ENCODE assay signal across 1 cellular context in the genomic region with DNA sequence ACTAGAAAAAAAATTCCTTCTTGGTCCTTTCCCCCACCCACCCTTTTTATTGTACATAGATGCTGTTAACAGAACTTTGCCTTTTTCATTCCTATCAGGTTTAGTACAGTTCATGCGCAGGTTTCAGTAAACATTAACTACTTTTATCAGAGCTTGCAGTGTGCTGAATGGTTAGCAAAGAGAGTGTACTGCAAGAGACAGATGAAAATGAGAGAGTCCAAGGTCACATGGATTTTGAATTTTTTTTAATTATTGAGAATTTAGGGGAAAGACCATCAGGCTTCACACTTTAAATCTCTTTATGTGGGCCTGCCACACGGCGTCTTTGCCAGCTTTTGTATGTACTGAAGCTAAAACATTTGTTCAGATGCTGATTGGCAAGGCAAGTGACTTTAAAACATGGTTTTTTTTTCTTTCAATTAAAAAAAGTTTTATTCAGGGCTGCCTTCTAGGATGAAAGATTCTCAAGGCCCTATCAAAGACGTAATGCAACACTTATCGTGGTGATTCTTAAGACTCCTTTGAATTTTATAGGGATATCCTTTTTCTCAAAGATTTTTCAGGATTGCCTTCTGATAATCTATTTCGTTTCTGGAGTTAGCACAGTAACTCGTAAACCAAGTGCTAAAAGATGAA.
TF ChIP-seq lines count a peak whose summit lies in the region.

No MANE protein-coding gene starts in this region.

TF ChIP-seq in HepG2, 621 proteins besides CTCF, POLR2A, EP300 and RAD21 (continued from another document and continues in another):
- TF ChIP-seq ZNF24 (IDR thresholded peaks at IDR 0.05): no peak
- peak; percentile 93 for TF ChIP-seq RARA (CRISPR knock-in tag; IDR thresholded peaks at IDR 0.05)
- no peak for TF ChIP-seq CBX1 (IDR thresholded peaks at IDR 0.05; ENCODE audit: low read depth)
- no peak for TF ChIP-seq EED (CRISPR knock-in tag; IDR thresholded peaks at IDR 0.05)
- TF ChIP-seq RCOR2 (CRISPR knock-in tag; IDR thresholded peaks at IDR 0.05): peak; percentile 51; the same call in 1 of the 2 replicates
- TF ChIP-seq, protein P1, sequence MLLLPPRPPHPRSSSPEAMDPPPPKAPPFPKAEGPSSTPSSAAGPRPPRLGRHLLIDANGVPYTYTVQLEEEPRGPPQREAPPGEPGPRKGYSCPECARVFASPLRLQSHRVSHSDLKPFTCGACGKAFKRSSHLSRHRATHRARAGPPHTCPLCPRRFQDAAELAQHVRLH (CRISPR knock-in tag; IDR thresholded peaks at IDR 0.05; ENCODE audit: borderline replicate concordance, low read depth): no peak
- TF ChIP-seq, protein P2, sequence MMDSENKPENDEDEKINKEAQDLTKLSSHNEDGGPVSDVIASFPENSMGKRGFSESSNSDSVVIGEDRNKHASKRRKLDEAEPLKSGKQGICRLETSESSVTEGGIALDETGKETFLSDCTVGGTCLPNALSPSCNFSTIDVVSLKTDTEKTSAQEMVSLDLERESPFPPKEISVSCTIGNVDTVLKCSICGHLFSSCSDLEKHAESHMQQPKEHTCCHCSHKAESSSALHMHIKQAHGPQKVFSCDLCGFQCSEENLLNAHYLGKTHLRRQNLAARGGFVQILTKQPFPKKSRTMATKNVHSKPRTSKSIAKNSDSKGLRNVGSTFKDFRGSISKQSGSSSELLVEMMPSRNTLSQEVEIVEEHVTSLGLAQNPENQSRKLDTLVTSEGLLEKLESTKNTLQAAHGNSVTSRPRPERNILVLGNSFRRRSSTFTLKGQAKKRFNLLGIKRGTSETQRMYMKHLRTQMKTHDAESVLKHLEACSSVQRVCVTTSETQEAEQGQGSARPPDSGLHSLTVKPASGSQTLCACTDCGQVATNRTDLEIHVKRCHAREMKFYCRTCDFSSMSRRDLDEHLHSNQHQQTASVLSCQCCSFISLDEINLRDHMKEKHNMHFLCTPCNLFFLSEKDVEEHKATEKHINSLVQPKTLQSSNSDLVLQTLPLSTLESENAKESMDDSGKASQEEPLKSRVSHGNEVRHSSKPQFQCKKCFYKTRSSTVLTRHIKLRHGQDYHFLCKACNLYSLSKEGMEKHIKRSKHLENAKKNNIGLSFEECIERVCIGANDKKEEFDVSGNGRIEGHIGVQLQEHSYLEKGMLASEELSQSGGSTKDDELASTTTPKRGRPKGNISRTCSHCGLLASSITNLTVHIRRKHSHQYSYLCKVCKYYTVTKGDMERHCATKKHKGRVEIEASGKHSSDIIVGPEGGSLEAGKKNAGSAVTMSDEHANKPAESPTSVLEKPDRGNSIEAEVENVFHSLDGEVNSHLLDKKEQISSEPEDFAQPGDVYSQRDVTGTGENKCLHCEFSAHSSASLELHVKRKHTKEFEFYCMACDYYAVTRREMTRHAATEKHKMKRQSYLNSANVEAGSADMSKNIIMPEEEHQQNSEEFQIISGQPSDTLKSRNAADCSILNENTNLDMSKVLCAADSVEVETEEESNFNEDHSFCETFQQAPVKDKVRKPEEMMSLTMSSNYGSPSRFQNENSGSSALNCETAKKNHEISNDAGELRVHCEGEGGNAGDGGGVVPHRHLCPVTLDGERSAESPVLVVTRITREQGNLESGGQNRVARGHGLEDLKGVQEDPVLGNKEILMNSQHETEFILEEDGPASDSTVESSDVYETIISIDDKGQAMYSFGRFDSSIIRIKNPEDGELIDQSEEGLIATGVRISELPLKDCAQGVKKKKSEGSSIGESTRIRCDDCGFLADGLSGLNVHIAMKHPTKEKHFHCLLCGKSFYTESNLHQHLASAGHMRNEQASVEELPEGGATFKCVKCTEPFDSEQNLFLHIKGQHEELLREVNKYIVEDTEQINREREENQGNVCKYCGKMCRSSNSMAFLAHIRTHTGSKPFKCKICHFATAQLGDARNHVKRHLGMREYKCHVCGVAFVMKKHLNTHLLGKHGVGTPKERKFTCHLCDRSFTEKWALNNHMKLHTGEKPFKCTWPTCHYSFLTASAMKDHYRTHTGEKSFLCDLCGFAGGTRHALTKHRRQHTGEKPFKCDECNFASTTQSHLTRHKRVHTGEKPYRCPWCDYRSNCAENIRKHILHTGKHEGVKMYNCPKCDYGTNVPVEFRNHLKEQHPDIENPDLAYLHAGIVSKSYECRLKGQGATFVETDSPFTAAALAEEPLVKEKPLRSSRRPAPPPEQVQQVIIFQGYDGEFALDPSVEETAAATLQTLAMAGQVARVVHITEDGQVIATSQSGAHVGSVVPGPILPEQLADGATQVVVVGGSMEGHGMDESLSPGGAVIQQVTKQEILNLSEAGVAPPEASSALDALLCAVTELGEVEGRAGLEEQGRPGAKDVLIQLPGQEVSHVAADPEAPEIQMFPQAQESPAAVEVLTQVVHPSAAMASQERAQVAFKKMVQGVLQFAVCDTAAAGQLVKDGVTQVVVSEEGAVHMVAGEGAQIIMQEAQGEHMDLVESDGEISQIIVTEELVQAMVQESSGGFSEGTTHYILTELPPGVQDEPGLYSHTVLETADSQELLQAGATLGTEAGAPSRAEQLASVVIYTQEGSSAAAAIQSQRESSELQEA (CRISPR knock-in tag; IDR thresholded peaks at IDR 0.05; ENCODE audit: not compliant biosample characterization): no peak
- no peak for TF ChIP-seq ZNF3 (CRISPR knock-in tag; IDR thresholded peaks at IDR 0.05)
- TF ChIP-seq, protein P3, sequence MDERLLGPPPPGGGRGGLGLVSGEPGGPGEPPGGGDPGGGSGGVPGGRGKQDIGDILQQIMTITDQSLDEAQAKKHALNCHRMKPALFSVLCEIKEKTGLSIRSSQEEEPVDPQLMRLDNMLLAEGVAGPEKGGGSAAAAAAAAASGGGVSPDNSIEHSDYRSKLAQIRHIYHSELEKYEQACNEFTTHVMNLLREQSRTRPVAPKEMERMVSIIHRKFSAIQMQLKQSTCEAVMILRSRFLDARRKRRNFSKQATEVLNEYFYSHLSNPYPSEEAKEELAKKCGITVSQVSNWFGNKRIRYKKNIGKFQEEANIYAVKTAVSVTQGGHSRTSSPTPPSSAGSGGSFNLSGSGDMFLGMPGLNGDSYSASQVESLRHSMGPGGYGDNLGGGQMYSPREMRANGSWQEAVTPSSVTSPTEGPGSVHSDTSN (CRISPR knock-in tag; IDR thresholded peaks at IDR 0.05): no peak
- TF ChIP-seq SALL2 (CRISPR knock-in tag; IDR thresholded peaks at IDR 0.05): no peak
- TF ChIP-seq SATB2 (CRISPR knock-in tag; IDR thresholded peaks at IDR 0.05): no peak
- TF ChIP-seq MED13 (CRISPR knock-in tag; IDR thresholded peaks at IDR 0.05): no peak
- no peak for TF ChIP-seq ZBTB1 (CRISPR knock-in tag; IDR thresholded peaks at IDR 0.05; ENCODE audit: borderline replicate concordance)
- peak; percentile 14; the same call in 1 of the 2 replicates for TF ChIP-seq TBX2 (CRISPR knock-in tag; IDR thresholded peaks at IDR 0.05; ENCODE audit: borderline replicate concordance)
- TF ChIP-seq TSC22D2 (CRISPR knock-in tag; IDR thresholded peaks at IDR 0.05; ENCODE audit: borderline replicate concordance): no peak
- TF ChIP-seq STAT5B (CRISPR knock-in tag; IDR thresholded peaks at IDR 0.05): no peak
- TF ChIP-seq, protein P4, sequence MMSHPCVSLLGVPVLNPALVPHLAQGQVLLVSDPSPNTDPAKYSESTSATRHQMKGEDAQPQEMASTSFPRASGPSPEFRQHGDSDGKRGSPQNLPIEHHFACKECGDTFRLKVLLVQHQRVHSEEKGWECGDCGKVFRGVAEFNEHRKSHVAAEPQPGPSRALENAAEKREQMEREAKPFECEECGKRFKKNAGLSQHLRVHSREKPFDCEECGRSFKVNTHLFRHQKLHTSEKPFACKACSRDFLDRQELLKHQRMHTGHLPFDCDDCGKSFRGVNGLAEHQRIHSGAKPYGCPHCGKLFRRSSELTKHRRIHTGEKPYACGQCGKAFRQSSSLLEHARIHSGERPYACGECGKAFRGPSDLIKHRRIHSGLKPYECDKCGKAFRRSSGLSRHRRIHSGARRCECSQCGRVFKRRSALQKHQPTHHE (CRISPR knock-in tag; IDR thresholded peaks at IDR 0.05; ENCODE audit: borderline replicate concordance): no peak
- TF ChIP-seq ADNP (CRISPR knock-in tag; IDR thresholded peaks at IDR 0.05): no peak
- TF ChIP-seq, protein P5, sequence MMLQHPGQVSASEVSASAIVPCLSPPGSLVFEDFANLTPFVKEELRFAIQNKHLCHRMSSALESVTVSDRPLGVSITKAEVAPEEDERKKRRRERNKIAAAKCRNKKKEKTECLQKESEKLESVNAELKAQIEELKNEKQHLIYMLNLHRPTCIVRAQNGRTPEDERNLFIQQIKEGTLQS (CRISPR knock-in tag; IDR thresholded peaks at IDR 0.05): no peak
- no peak for TF ChIP-seq ZFP1 (CRISPR knock-in tag; IDR thresholded peaks at IDR 0.05)
- TF ChIP-seq FOXM1 (CRISPR knock-in tag; IDR thresholded peaks at IDR 0.05): no peak
- 0 out of 2 replicates have a peak, but pooled peaks have one; percentile 10 for TF ChIP-seq ZNF33A (CRISPR knock-in tag; IDR thresholded peaks at IDR 0.05; ENCODE audit: borderline replicate concordance)
- no peak for TF ChIP-seq ZNF598 (CRISPR knock-in tag; IDR thresholded peaks at IDR 0.05; ENCODE audit: borderline replicate concordance)
- TF ChIP-seq HIVEP1 (CRISPR knock-in tag; IDR thresholded peaks at IDR 0.05): no peak
- TF ChIP-seq, protein P6, sequence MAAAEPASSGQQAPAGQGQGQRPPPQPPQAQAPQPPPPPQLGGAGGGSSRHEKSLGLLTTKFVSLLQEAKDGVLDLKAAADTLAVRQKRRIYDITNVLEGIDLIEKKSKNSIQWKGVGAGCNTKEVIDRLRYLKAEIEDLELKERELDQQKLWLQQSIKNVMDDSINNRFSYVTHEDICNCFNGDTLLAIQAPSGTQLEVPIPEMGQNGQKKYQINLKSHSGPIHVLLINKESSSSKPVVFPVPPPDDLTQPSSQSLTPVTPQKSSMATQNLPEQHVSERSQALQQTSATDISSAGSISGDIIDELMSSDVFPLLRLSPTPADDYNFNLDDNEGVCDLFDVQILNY (CRISPR knock-in tag; conservative IDR thresholded peaks at IDR 0.05): no peak
- TF ChIP-seq BCL6 (CRISPR knock-in tag; IDR thresholded peaks at IDR 0.05): peak; percentile 46; the same call in 1 of the 2 replicates
- TF ChIP-seq, protein P7, sequence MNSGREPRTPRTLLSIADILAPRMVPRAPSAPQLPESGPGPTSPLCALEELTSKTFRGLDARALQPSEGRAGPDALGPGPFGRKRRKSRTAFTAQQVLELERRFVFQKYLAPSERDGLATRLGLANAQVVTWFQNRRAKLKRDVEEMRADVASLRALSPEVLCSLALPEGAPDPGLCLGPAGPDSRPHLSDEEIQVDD (CRISPR knock-in tag; IDR thresholded peaks at IDR 0.05; ENCODE audit: borderline replicate concordance): no peak
- TF ChIP-seq STAG1 (CRISPR knock-in tag; IDR thresholded peaks at IDR 0.05): no peak
- no peak for TF ChIP-seq ZNF629 (CRISPR knock-in tag; conservative IDR thresholded peaks at IDR 0.05)
- TF ChIP-seq TGIF2 (CRISPR knock-in tag; IDR thresholded peaks at IDR 0.05): no peak
- no peak for TF ChIP-seq PCBP1 (IDR thresholded peaks at IDR 0.05; ENCODE audit: borderline replicate concordance, low read depth, low read length)
- TF ChIP-seq ZNF264 (CRISPR knock-in tag; IDR thresholded peaks at IDR 0.05): no peak; the same call in 1 of the 2 replicates
- TF ChIP-seq MAFK (conservative IDR thresholded peaks at IDR 0.05 in 1 of 2, IDR thresholded peaks at IDR 0.05 in 1 of 2; ENCODE audit: low read length in 2 of 2): no peak
- TF ChIP-seq, protein P8, sequence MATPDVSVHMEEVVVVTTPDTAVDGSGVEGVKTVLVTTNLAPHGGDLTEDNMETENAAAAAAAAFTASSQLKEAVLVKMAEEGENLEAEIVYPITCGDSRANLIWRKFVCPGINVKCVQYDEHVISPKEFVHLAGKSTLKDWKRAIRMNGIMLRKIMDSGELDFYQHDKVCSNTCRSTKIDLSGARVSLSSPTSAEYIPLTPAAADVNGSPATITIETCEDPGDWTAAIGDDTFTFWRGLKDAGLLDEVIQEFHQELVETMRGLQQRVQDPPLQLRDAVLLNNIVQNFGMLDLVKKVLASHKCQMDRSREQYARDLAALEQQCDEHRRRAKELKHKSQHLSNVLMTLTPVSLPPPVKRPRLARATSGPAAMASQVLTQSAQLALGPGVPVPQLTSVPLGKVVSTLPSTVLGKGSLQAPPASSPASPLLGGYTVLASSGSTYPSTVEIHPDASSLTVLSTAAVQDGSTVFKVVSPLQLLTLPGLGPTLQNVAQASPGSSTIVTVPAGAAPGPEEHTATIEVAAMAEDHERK (CRISPR knock-in tag; IDR thresholded peaks at IDR 0.05; ENCODE audit: low read depth): no peak
- peak; percentile 49; the same call in 1 of the 2 replicates for TF ChIP-seq SALL1 (CRISPR knock-in tag; IDR thresholded peaks at IDR 0.05)
- TF ChIP-seq, protein P9, sequence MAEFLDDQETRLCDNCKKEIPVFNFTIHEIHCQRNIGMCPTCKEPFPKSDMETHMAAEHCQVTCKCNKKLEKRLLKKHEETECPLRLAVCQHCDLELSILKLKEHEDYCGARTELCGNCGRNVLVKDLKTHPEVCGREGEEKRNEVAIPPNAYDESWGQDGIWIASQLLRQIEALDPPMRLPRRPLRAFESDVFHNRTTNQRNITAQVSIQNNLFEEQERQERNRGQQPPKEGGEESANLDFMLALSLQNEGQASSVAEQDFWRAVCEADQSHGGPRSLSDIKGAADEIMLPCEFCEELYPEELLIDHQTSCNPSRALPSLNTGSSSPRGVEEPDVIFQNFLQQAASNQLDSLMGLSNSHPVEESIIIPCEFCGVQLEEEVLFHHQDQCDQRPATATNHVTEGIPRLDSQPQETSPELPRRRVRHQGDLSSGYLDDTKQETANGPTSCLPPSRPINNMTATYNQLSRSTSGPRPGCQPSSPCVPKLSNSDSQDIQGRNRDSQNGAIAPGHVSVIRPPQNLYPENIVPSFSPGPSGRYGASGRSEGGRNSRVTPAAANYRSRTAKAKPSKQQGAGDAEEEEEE (CRISPR knock-in tag; IDR thresholded peaks at IDR 0.05; ENCODE audit: borderline replicate concordance): no peak
- no peak for TF ChIP-seq ZNF546 (CRISPR knock-in tag; conservative IDR thresholded peaks at IDR 0.05)
- peak; percentile 73; the same call in 1 of the 2 replicates for TF ChIP-seq FOXO1 (CRISPR knock-in tag; IDR thresholded peaks at IDR 0.05)
- TF ChIP-seq RAD51 (IDR thresholded peaks at IDR 0.05; ENCODE audit: borderline replicate concordance): no peak
- TF ChIP-seq RXRB (CRISPR knock-in tag; IDR thresholded peaks at IDR 0.05; ENCODE audit: borderline replicate concordance): peak; percentile 91
- no peak for TF ChIP-seq ZNF644 (CRISPR knock-in tag; IDR thresholded peaks at IDR 0.05; ENCODE audit: low read depth)
- TF ChIP-seq SNRNP70 (IDR thresholded peaks at IDR 0.05; ENCODE audit: low read depth, low read length): no peak
- TF ChIP-seq, protein P10, sequence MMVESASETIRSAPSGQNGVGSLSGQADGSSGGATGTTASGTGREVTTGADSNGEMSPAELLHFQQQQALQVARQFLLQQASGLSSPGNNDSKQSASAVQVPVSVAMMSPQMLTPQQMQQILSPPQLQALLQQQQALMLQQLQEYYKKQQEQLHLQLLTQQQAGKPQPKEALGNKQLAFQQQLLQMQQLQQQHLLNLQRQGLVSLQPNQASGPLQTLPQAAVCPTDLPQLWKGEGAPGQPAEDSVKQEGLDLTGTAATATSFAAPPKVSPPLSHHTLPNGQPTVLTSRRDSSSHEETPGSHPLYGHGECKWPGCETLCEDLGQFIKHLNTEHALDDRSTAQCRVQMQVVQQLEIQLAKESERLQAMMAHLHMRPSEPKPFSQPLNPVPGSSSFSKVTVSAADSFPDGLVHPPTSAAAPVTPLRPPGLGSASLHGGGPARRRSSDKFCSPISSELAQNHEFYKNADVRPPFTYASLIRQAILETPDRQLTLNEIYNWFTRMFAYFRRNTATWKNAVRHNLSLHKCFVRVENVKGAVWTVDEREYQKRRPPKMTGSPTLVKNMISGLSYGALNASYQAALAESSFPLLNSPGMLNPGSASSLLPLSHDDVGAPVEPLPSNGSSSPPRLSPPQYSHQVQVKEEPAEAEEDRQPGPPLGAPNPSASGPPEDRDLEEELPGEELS (CRISPR knock-in tag; IDR thresholded peaks at IDR 0.05): peak; percentile 83; the same call in 1 of the 2 replicates
- no peak for TF ChIP-seq ZSCAN12 (CRISPR knock-in tag; IDR thresholded peaks at IDR 0.05)
